ENCODE assay signal across 15 cellular contexts in the genomic region with DNA sequence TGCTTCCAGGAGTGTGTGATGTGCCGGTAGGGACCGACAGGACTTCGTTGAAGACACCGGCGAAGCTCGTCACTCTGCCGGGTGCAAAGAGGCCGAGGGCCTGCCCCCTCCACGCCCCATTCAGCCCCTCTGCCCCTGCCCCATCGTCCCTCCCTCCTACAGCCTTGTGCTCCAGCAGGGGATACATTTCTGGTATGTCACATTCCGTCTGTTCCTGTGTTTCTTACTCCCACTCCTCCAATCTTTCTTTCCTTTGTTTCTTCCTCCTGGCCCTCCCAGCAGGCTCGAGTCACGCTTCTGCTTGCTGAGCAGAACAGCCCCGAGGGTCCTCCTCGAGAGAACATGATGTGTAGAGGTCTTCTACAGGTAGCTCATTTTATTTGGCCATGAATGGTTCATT. TPM values are rescaled to one million over a fixed set of nuclear protein-coding genes. Genes with fewer than 3 reads are reported as not detected.
"Had no signal": no experiment of that assay in that cellular context is flagged by ENCODE, and none has a peak within 500 bp of the region (broad histone marks: within the 10 kb centered on the region; RNA-seq: fewer than 3 reads in every experiment).

Gene FAM236B, minus strand, starts transcription at position 101 of the 400 bp plus-strand sequence. Its CDS starts 100 bp downstream, at position 1.

RNA-seq across cellular contexts. Expression of gene FAM236B, which starts in this region (rescaled TPM):
- total RNA-seq: activated B cell treated with CpG ODN at 0.5 μM for 24 hours; activated CD4-positive, alpha-beta memory T cell treated with anti-CD3 and anti-CD28 coated beads for 36 hours; activated CD4-positive, alpha-beta memory T cell treated with anti-CD3 and anti-CD28 coated beads, Interleukin-2, amount 10 ng/mL, durations not matched to agents 7 days and 5 days; activated CD4-positive, alpha-beta T cell treated with anti-CD3 and anti-CD28 coated beads for 36 hours; activated CD4-positive, alpha-beta T cell treated with anti-CD3 and anti-CD28 coated beads, Interleukin-2, amount 10 ng/mL, durations not matched to agents 24 days and 14 days; activated CD4-positive, alpha-beta T cell treated with anti-CD3 and anti-CD28 coated beads, Interleukin-2, amount 10 ng/mL, durations not matched to agents 7 days and 5 days; activated CD8-positive, alpha-beta memory T cell treated with anti-CD3 and anti-CD28 coated beads for 36 hours; activated CD8-positive, alpha-beta memory T cell treated with anti-CD3 and anti-CD28 coated beads, Interleukin-2, amount 10 ng/mL, durations not matched to agents 7 days and 5 days; activated CD8-positive, alpha-beta T cell treated with anti-CD3 and anti-CD28 coated beads for 36 hours; activated CD8-positive, alpha-beta T cell treated with anti-CD3 and anti-CD28 coated beads, Interleukin-2, amount 10 ng/mL, durations not matched to agents 7 days and 5 days; T-cell; T-helper 1 cell treated with Interleukin-12 subunit alpha and Interleukin-12 subunit beta and Interleukin-4 antibody, amounts not matched to agents 30 ng/mL and 1 ng/mL, for 36 hours; T-helper 17 cell; T-helper 2 cell treated with Interferon-gamma antibody and Interleukin-4, amounts not matched to agents 100 ng/mL and 5 ng/mL, for 36 hours; WTC11 had no signal
